Comparison of ENCODE assay signal across 14 cellular contexts in the genomic region with DNA sequence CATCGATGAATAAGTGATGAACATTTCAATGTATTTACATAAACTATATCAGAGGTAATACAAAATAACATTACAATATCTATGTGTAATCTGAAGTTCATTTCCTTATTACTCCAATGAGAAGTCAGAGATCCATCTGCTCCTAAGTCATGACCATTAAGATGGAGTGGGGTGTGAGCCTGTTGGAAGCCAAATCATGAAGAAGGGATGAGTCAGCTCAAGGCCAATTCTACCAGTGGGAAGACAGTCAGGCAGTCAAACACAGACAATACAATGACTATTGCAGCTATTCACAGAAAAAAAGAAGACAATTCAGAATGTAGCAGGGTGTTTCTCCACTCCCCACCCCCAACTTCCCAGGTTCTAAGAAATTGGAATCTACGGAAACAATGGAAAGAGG.
DNase-seq lines count a peak whose midpoint lies in the region; ATAC-seq, FAIRE-seq and TF ChIP-seq lines count a peak whose summit lies in the region.
"Had no signal": no experiment of that assay in that cellular context is flagged by ENCODE, and none has a peak within 500 bp of the region (broad histone marks: within the 10 kb centered on the region; RNA-seq: fewer than 3 reads in every experiment).

No MANE protein-coding gene starts in this region.

- no peak overlapping the region for H3K4me3 Mint-ChIP-seq in effector memory CD8-positive, alpha-beta T cell
- H3K4me3 Mint-ChIP-seq: activated CD8-positive, alpha-beta T cell treated with anti-CD3 and anti-CD28 coated beads, Interleukin-2, amount 10 ng/mL, durations not matched to agents 7 days and 5 days; CD14-positive monocyte had no signal

- intact Hi-C loops in psoas muscle (cut with DNase I) = no loop called here

- TF ChIP-seq POLR2A in H54 (IDR thresholded peaks at IDR 0.05; ENCODE audit: low read depth, low read length) = no peak

- peaks cover 0 to 3% of the 10 kb centered on the region in 2 donors for H3K4me1 Mint-ChIP-seq in effector memory CD8-positive, alpha-beta T cell (ENCODE audit: low read depth in 2 of 2)
- H3K4me1 Mint-ChIP-seq: CD14-positive monocyte had no signal

- ATAC-seq in RWPE2 (ENCODE audit: low read depth) = peak; percentile 85
- peak in 3 of 4 donors; percentile 37 to 45 (median 38) for ATAC-seq in psoas muscle
- no peak for ATAC-seq in GM19351 (IDR thresholded peaks at IDR 0.05; ENCODE audit: unreplicated experiment)
- no peak for ATAC-seq in HG03432 (IDR thresholded peaks at IDR 0.05; ENCODE audit: unreplicated experiment)
- ATAC-seq in effector memory CD8-positive, alpha-beta T cell (replicated peaks) = no peak
- ATAC-seq: activated CD8-positive, alpha-beta T cell treated with anti-CD3 and anti-CD28 coated beads, Interleukin-2, amount 10 ng/mL, durations not matched to agents 7 days and 5 days had no signal

- H3K4me3 ChIP-seq in RWPE2 (ENCODE audit: severe bottlenecking) (no peak overlapping the region), psoas muscle (no peak overlapping the region)
- H3K4me3 ChIP-seq: tibial nerve had no signal

- H3K9me3 ChIP-seq in RWPE2 (ENCODE audit: severe bottlenecking) (no peaks in the 10 kb centered on the region), psoas muscle (no peaks in the 10 kb centered on the region)
- H3K9me3 ChIP-seq: tibial nerve had no signal

- DNase-seq in H54 (ENCODE audit: insufficient read length, low spot score) (peak; percentile 6), RWPE2 (ENCODE audit: low spot score) (no peak), fibroblast of peridontal ligament (ENCODE audit: extremely low read depth) (peak; percentile 41), psoas muscle (no peak), OCI-M2 (lab: John Stamatoyannopoulos, UW; ENCODE audit: unreplicated experiment) (no peak)
- no peak for DNase-seq in effector memory CD8-positive, alpha-beta T cell
- DNase-seq: activated CD8-positive, alpha-beta T cell treated with anti-CD3 and anti-CD28 coated beads, Interleukin-2, amount 10 ng/mL, durations not matched to agents 7 days and 5 days; anterior cingulate cortex; stimulated activated CD4-positive, alpha-beta T cell treated with anti-CD3 and anti-CD28 coated beads, Interleukin-1b, Interleukin-23, amount 100 ng/mL, for 48 hours had no signal

- peak; percentile 94 for FAIRE-seq in H54 (lab: Jason Lieb, UNC)

- WGBS in psoas muscle, 3 donors = 89 to 98% (median 94%) methylated on average over 2 of the region's 2 CpGs

- H3K27ac ChIP-seq in RWPE2 (ENCODE audit: poor library complexity, severe bottlenecking) (peak overlapping the region; percentile 10), psoas muscle (no peak overlapping the region)
- H3K27ac ChIP-seq: tibial nerve had no signal

- no peaks in the 10 kb centered on the region for H3K36me3 Mint-ChIP-seq in effector memory CD8-positive, alpha-beta T cell (ENCODE audit: insufficient read depth)
- H3K36me3 Mint-ChIP-seq: CD14-positive monocyte had no signal

- H3K36me3 ChIP-seq in RWPE2 (ENCODE audit: low read depth) = peaks cover 35% of the 10 kb centered on the region
- H3K36me3 ChIP-seq in psoas muscle (ENCODE audit: insufficient read depth in 1 of 2, low read depth in 1 of 2) = no peaks in the 10 kb centered on the region
- H3K36me3 ChIP-seq: tibial nerve had no signal

- H3K4me1 ChIP-seq in RWPE2 (ENCODE audit: insufficient read depth, poor library complexity, severe bottlenecking) (peaks cover 43% of the 10 kb centered on the region), psoas muscle (peaks cover 55% of the 10 kb centered on the region)

- H3K27me3 ChIP-seq in RWPE2 (ENCODE audit: insufficient read depth, poor library complexity, severe bottlenecking) = no peaks in the 10 kb centered on the region
- H3K27me3 ChIP-seq in psoas muscle (ENCODE audit: insufficient read depth in 3 of 3, low read length in 2 of 3) = no peaks in the 10 kb centered on the region
- H3K27me3 ChIP-seq: tibial nerve had no signal

- no peaks in the 10 kb centered on the region for H3K27me3 Mint-ChIP-seq in effector memory CD8-positive, alpha-beta T cell

- H3K9me3 Mint-ChIP-seq in effector memory CD8-positive, alpha-beta T cell = peaks cover 0 to 5% of the 10 kb centered on the region in 2 donors
- H3K9me3 Mint-ChIP-seq: activated T-helper 2 cell treated with anti-CD3 and anti-CD28 coated beads, Interferon-gamma antibody, Interleukin-2, Interleukin-4, amounts not matched to agents 10 μg/mL and 5 μg/mL and 100 μg/mL, durations not matched to agents 14 hours and 24 hours and 36 hours had no signal

- H3K27ac Mint-ChIP-seq in effector memory CD8-positive, alpha-beta T cell = no peak overlapping the region
- H3K27ac Mint-ChIP-seq: activated CD8-positive, alpha-beta T cell treated with anti-CD3 and anti-CD28 coated beads, Interleukin-2, amount 10 ng/mL, durations not matched to agents 7 days and 5 days; activated T-helper 2 cell treated with anti-CD3 and anti-CD28 coated beads, Interferon-gamma antibody, Interleukin-2, Interleukin-4, amounts not matched to agents 10 μg/mL and 5 μg/mL and 100 μg/mL, durations not matched to agents 14 hours and 24 hours and 36 hours; CD14-positive monocyte had no signal

- TF ChIP-seq CTCF in RWPE2 (IDR thresholded peaks at IDR 0.05; ENCODE audit: poor library complexity, severe bottlenecking) (no peak), psoas muscle (IDR thresholded peaks at IDR 0.05) (no peak)

Comparison
In these comparisons a context has a peak if more than half of its experiments do, and no peak if none do; other contexts are left out.
1. DNase-seq: peak in H54 (single experiment) and fibroblast of peridontal ligament (single experiment); none in RWPE2 (single experiment), psoas muscle (0 of 2), OCI-M2 (single experiment) and effector memory CD8-positive, alpha-beta T cell (0 of 3).
2. ATAC-seq: peak in RWPE2 (single experiment) and psoas muscle (3 of 4); none in GM19351 (single experiment), HG03432 (single experiment) and effector memory CD8-positive, alpha-beta T cell (single experiment).